Comparison of ENCODE assay signal across 1 cellular context in the genomic region with DNA sequence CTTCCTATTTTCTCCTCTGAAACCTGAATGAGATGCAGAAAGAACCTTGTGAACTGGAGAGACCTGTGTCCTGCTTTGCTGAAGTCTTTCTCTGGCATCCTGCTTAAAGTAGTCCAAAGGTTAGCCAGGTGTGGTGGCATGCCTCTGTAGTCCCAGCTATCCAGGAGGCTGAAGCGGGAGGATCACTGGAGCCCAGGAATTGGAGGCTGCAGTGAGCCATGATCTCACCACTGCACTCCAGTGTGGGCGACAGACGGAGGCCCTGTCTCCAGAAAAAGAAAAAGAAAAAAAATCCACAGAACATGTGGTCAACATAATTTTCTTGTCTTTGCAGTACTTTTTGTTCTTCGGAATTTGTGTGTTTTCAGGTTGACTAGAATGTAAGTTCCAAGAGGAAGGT.
TF ChIP-seq lines count a peak whose summit lies in the region.

No MANE protein-coding gene starts in this region.

TF ChIP-seq in GM23338, 12 proteins besides CTCF, POLR2A, EP300 and RAD21 (continued from another document):
- TF ChIP-seq, protein P1, sequence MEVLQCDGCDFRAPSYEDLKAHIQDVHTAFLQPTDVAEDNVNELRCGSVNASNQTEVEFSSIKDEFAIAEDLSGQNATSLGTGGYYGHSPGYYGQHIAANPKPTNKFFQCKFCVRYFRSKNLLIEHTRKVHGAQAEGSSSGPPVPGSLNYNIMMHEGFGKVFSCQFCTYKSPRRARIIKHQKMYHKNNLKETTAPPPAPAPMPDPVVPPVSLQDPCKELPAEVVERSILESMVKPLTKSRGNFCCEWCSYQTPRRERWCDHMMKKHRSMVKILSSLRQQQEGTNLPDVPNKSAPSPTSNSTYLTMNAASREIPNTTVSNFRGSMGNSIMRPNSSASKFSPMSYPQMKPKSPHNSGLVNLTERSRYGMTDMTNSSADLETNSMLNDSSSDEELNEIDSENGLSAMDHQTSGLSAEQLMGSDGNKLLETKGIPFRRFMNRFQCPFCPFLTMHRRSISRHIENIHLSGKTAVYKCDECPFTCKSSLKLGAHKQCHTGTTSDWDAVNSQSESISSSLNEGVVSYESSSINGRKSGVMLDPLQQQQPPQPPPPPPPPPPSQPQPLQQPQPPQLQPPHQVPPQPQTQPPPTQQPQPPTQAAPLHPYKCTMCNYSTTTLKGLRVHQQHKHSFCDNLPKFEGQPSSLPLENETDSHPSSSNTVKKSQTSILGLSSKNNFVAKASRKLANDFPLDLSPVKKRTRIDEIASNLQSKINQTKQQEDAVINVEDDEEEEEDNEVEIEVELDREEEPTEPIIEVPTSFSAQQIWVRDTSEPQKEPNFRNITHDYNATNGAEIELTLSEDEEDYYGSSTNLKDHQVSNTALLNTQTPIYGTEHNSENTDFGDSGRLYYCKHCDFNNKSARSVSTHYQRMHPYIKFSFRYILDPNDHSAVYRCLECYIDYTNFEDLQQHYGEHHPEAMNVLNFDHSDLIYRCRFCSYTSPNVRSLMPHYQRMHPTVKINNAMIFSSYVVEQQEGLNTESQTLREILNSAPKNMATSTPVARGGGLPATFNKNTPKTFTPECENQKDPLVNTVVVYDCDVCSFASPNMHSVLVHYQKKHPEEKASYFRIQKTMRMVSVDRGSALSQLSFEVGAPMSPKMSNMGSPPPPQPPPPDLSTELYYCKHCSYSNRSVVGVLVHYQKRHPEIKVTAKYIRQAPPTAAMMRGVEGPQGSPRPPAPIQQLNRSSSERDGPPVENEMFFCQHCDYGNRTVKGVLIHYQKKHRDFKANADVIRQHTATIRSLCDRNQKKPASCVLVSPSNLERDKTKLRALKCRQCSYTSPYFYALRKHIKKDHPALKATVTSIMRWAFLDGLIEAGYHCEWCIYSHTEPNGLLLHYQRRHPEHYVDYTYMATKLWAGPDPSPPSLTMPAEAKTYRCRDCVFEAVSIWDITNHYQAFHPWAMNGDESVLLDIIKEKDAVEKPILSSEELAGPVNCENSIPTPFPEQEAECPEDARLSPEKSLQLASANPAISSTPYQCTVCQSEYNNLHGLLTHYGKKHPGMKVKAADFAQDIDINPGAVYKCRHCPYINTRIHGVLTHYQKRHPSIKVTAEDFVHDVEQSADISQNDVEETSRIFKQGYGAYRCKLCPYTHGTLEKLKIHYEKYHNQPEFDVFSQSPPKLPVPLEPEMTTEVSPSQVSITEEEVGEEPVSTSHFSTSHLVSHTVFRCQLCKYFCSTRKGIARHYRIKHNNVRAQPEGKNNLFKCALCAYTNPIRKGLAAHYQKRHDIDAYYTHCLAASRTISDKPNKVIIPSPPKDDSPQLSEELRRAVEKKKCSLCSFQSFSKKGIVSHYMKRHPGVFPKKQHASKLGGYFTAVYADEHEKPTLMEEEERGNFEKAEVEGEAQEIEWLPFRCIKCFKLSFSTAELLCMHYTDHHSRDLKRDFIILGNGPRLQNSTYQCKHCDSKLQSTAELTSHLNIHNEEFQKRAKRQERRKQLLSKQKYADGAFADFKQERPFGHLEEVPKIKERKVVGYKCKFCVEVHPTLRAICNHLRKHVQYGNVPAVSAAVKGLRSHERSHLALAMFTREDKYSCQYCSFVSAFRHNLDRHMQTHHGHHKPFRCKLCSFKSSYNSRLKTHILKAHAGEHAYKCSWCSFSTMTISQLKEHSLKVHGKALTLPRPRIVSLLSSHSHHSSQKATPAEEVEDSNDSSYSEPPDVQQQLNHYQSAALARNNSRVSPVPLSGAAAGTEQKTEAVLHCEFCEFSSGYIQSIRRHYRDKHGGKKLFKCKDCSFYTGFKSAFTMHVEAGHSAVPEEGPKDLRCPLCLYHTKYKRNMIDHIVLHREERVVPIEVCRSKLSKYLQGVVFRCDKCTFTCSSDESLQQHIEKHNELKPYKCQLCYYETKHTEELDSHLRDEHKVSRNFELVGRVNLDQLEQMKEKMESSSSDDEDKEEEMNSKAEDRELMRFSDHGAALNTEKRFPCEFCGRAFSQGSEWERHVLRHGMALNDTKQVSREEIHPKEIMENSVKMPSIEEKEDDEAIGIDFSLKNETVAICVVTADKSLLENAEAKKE (CRISPR knock-in tag; IDR thresholded peaks at IDR 0.05) = no peak
- TF ChIP-seq EZH2phosphoT487 (IDR thresholded peaks at IDR 0.05; ENCODE audit: unreplicated experiment) = no peak
- no peak for TF ChIP-seq STAT1 (IDR thresholded peaks at IDR 0.05; ENCODE audit: unreplicated experiment)
- TF ChIP-seq ZNF114 (CRISPR knock-in tag; IDR thresholded peaks at IDR 0.05) = no peak
- no peak for TF ChIP-seq EZH2 (IDR thresholded peaks at IDR 0.05; ENCODE audit: low read depth, unreplicated experiment)
TF ChIP-seq in GM23338: peak in this region for 0.
